In genomic region chr1:62435231-62436038, GRCh38 we compare ENCODE assay signal across 8 cellular contexts. TPM values are rescaled to one million over a fixed set of nuclear protein-coding genes. Genes with fewer than 3 reads are reported as not detected.
DNase-seq lines count a peak whose midpoint lies in the region; ATAC-seq, FAIRE-seq and TF ChIP-seq lines count a peak whose summit lies in the region.

No MANE protein-coding gene starts in this region.

- dilution Hi-C loops in endothelial cell of umbilical vein (cut with MboI; ENCODE audit: extremely low pct_ligation_motif_present, low sequenced_read_pairs) = no loop called here

- H3K9me1 ChIP-seq in endothelial cell of umbilical vein (replicated peaks; ENCODE audit: control insufficient read depth, extremely low read depth, insufficient read depth, low read length) = no peaks in the 10 kb centered on the region

- H3K4me2 ChIP-seq in endothelial cell of umbilical vein (ENCODE audit: insufficient read depth, low read length) (peak overlapping the region; percentile 54), neural cell (ENCODE audit: low read length) (peak overlapping the region; percentile 32)

- intact Hi-C loops in activated CD4-positive, alpha-beta T cell treated with anti-CD3 and anti-CD28 coated beads for 36 hours (cut with DNase I, micrococcal nuclease) = loop anchor here (1.0 to 10.0 kb wide), 14 partner anchors 252 to 1381 kb away; partner anchors contain the start of genes ALG6 (in 2 of the 2), ATG4C (in 2 of the 2), DOCK7 (in 2 of the 2) and EFCAB7 (in 1 of the 2)
- intact Hi-C loops in endothelial cell of umbilical vein (cut with micrococcal nuclease) = loop anchor here (1.0 to 5.0 kb wide), 4 partner anchors 254 to 687 kb away; no protein-coding TSS in a partner anchor

- peak overlapping the region; percentile 89 for H3K27ac ChIP-seq in endothelial cell of umbilical vein (ENCODE audit: insufficient read depth, low read depth, low read length)
- peak overlapping the region; percentile 97 for H3K27ac ChIP-seq in neural cell (ENCODE audit: low read length)

- H3K27me3 ChIP-seq in endothelial cell of umbilical vein (ENCODE audit: control insufficient read depth in 2 of 2, insufficient read depth in 2 of 2, low read length in 2 of 2) (peaks cover 0 to 7% of the 10 kb centered on the region in 2 experiments), neural cell (ENCODE audit: insufficient read depth, low read depth, low read length) (no peaks in the 10 kb centered on the region)

- H3K36me3 ChIP-seq in endothelial cell of umbilical vein (ENCODE audit: control insufficient read depth in 2 of 2, extremely low read depth in 1 of 2, insufficient read depth in 2 of 2, low read length in 2 of 2) = no peaks in the 10 kb centered on the region
- no peaks in the 10 kb centered on the region for H3K36me3 ChIP-seq in neural cell (ENCODE audit: insufficient read depth, low read length)

- H2AFZ ChIP-seq in endothelial cell of umbilical vein (ENCODE audit: low read depth, low read length) (peak overlapping the region; percentile 77), neural cell (ENCODE audit: low read depth, low read length) (peak overlapping the region; percentile 91)

- no peak for ATAC-seq in activated CD4-positive, alpha-beta T cell treated with anti-CD3 and anti-CD28 coated beads for 36 hours
- no peak for ATAC-seq in GM18511 (IDR thresholded peaks at IDR 0.05; ENCODE audit: unreplicated experiment)
- ATAC-seq in GM18861 (IDR thresholded peaks at IDR 0.05; ENCODE audit: unreplicated experiment) = no peak

- CTCF ChIA-PET in activated CD4-positive, alpha-beta T cell treated with anti-CD3 and anti-CD28 coated beads for 36 hours (lab: Charles Lee) = interaction anchor here (0.9 to 1.2 kb wide), 2 partner anchors 8 to 10 kb away, joined by 3 read pairs; no protein-coding TSS in a partner anchor
- CTCF ChIA-PET in endothelial cell of umbilical vein (lab: Charles Lee) = interaction anchor here (1.0 to 1.1 kb wide), 2 partner anchors 260 to 311 kb away, joined by 4 to 5 read pairs; no protein-coding TSS in a partner anchor

- H3K4me3 ChIP-seq in endothelial cell of umbilical vein (replicated peaks in 1 of 3; ENCODE audit: insufficient read depth in 1 of 3, low read depth in 1 of 3, low read length in 3 of 3) (peak overlapping the region; percentile 27 to 95 (median 78)), neural cell (ENCODE audit: low read length) (peak overlapping the region; percentile 90)

- H3K9ac ChIP-seq in endothelial cell of umbilical vein (replicated peaks; ENCODE audit: extremely low read depth, insufficient read depth, low read length) = peak overlapping the region; percentile 96
- peak overlapping the region; percentile 97 for H3K9ac ChIP-seq in neural cell (ENCODE audit: low read length)

- BruUV-seq in endothelial cell of umbilical vein (replicated peaks; lab: Mats Ljungman, UMichigan) = TSS peak; percentile 97

- no peaks in the 10 kb centered on the region for H3K9me3 ChIP-seq in endothelial cell of umbilical vein (replicated peaks; ENCODE audit: control insufficient read depth, insufficient read depth, low read length)
- H3K9me3 ChIP-seq in neural cell (ENCODE audit: low read length) = no peaks in the 10 kb centered on the region

- H3K4me1 Mint-ChIP-seq in activated CD4-positive, alpha-beta T cell treated with anti-CD3 and anti-CD28 coated beads for 36 hours = peaks cover 18% of the 10 kb centered on the region

- H3K4me3 Mint-ChIP-seq in activated CD4-positive, alpha-beta T cell treated with anti-CD3 and anti-CD28 coated beads for 36 hours = peak overlapping the region; percentile 89

- TF ChIP-seq CTCF in endothelial cell of umbilical vein (IDR thresholded peaks at IDR 0.05; ENCODE audit: extremely low read depth in 1 of 2, insufficient read depth in 1 of 2, low read depth in 1 of 2, low read length in 2 of 2) (no peak), neural cell (IDR thresholded peaks at IDR 0.05; ENCODE audit: poor library complexity, severe bottlenecking) (no peak)

- no peak for TF ChIP-seq POLR2A in endothelial cell of umbilical vein (IDR thresholded peaks at IDR 0.05; ENCODE audit: low read depth, low read length)

- no peak for TF ChIP-seq RAD21 in neural cell (conservative IDR thresholded peaks at IDR 0.05)

- no peaks in the 10 kb centered on the region for H3K9me2 ChIP-seq in neural cell (ENCODE audit: insufficient read depth, low read length)

- peak; percentile 12 for DNase-seq in activated CD4-positive, alpha-beta T cell treated with anti-CD3 and anti-CD28 coated beads for 36 hours
- DNase-seq in activated CD4-positive, alpha-beta T cell treated with anti-CD3 and anti-CD28 coated beads, Interleukin-2, amount 50 U/mL, for 4 hours = no peak
- DNase-seq in RKO (ENCODE audit: low spot score) = peak; percentile 49
- DNase-seq in endothelial cell of umbilical vein (ENCODE audit: low read depth, low spot score) = no peak
- no peak for DNase-seq in GM19240 (ENCODE audit: insufficient read length, low spot score)

- H3K36me3 Mint-ChIP-seq in activated CD4-positive, alpha-beta T cell treated with anti-CD3 and anti-CD28 coated beads for 36 hours (ENCODE audit: low read depth) = peaks cover 19% of the 10 kb centered on the region

- peaks cover 2% of the 10 kb centered on the region for H3K9me3 Mint-ChIP-seq in activated CD4-positive, alpha-beta T cell treated with anti-CD3 and anti-CD28 coated beads for 36 hours (ENCODE audit: low read depth)

- POLR2A ChIA-PET in activated CD4-positive, alpha-beta T cell treated with anti-CD3 and anti-CD28 coated beads for 36 hours (lab: Charles Lee) = interaction anchor here (0.7 to 1.1 kb wide), 3 partner anchors 10 to 12 kb away, joined by 3 to 4 read pairs (median 3); no protein-coding TSS in a partner anchor
- POLR2A ChIA-PET in endothelial cell of umbilical vein (lab: Charles Lee) = interaction anchor here (0.6 kb wide), 1 partner anchor 348 kb away, joined by 5 read pairs; no protein-coding TSS in a partner anchor

- peaks cover 10% of the 10 kb centered on the region for H3K4me1 ChIP-seq in endothelial cell of umbilical vein (ENCODE audit: control insufficient read depth, extremely low read depth, insufficient read depth, low read length)

- FAIRE-seq in endothelial cell of umbilical vein (lab: Jason Lieb, UNC) = no peak

- peak overlapping the region; percentile 98 for H3K27ac Mint-ChIP-seq in activated CD4-positive, alpha-beta T cell treated with anti-CD3 and anti-CD28 coated beads for 36 hours

- H3F3A ChIP-seq in neural cell (ENCODE audit: insufficient read depth, low read length, poor library complexity, severe bottlenecking) = no peaks in the 10 kb centered on the region

- H3K27me3 Mint-ChIP-seq in activated CD4-positive, alpha-beta T cell treated with anti-CD3 and anti-CD28 coated beads for 36 hours = no peaks in the 10 kb centered on the region

- H4K20me1 ChIP-seq in endothelial cell of umbilical vein (replicated peaks; ENCODE audit: control insufficient read depth, extremely low read depth, insufficient read depth, low read length) (no peaks in the 10 kb centered on the region), neural cell (ENCODE audit: insufficient read depth) (no peaks in the 10 kb centered on the region)

- H3K79me2 ChIP-seq in endothelial cell of umbilical vein (ENCODE audit: control insufficient read depth, insufficient read depth, low read length) (peaks cover 34% of the 10 kb centered on the region), neural cell (replicated peaks; ENCODE audit: insufficient read depth, low read length) (peaks cover 26% of the 10 kb centered on the region)

- no peak for TF ChIP-seq EP300 in neural cell (conservative IDR thresholded peaks at IDR 0.05; ENCODE audit: poor library complexity, severe bottlenecking)

TF ChIP-seq in endothelial cell of umbilical vein, 7 proteins besides CTCF, POLR2A, EP300 and RAD21:
- TF ChIP-seq JUN (IDR thresholded peaks at IDR 0.05; ENCODE audit: borderline replicate concordance, insufficient read depth, insufficient read length, low read depth) (no peak), EZH2 (IDR thresholded peaks at IDR 0.05; ENCODE audit: borderline replicate concordance, low read depth, low read length, severe bottlenecking) (no peak), GATA2 (IDR thresholded peaks at IDR 0.05; ENCODE audit: insufficient read depth, insufficient read length, low read depth, low read length) (no peak), FOS (IDR thresholded peaks at IDR 0.05; ENCODE audit: borderline replicate concordance, insufficient read depth, low read length) (no peak), POLR2AphosphoS5 (IDR thresholded peaks at IDR 0.05; ENCODE audit: insufficient read depth, low read depth, low read length) (no peak), MAX (IDR thresholded peaks at IDR 0.05; ENCODE audit: insufficient read depth, insufficient read length) (no peak)
TF ChIP-seq in endothelial cell of umbilical vein: peak in this region for 0.

TF ChIP-seq in neural cell, 6 proteins besides CTCF, POLR2A, EP300 and RAD21 (continues in another document):
- TF ChIP-seq POLR2AphosphoS5 (IDR thresholded peaks at IDR 0.05) = no peak
- no peak for TF ChIP-seq TAF1 (IDR thresholded peaks at IDR 0.05; ENCODE audit: low read depth)
- no peak for TF ChIP-seq EZH2 (IDR thresholded peaks at IDR 0.05; ENCODE audit: borderline replicate concordance, insufficient read depth, low read length, poor library complexity, severe bottlenecking)
- TF ChIP-seq MXI1 (conservative IDR thresholded peaks at IDR 0.05; ENCODE audit: poor library complexity, severe bottlenecking) = no peak
- no peak for TF ChIP-seq SMC3 (conservative IDR thresholded peaks at IDR 0.05; ENCODE audit: poor library complexity)

RNA-seq across cellular contexts. Expression of gene USP1, which starts 1.4 kb away (rescaled TPM):
- 10 to 100 TPM; 62.4 to 73.4 TPM for total RNA-seq in activated CD4-positive, alpha-beta T cell treated with anti-CD3 and anti-CD28 coated beads for 36 hours
- 37.8 and 38.4 TPM in 2 replicates for total RNA-seq in endothelial cell of umbilical vein
- polyA plus RNA-seq in endothelial cell of umbilical vein = 4.5 and 7.0 TPM in 2 replicates
- 9.3 and 10.6 TPM in 2 replicates for polyA plus RNA-seq in endothelial cell of umbilical vein (2011; cell fraction: cytosol; rRNA removed)
- 5.8 and 10.7 TPM in 2 replicates for polyA plus RNA-seq in endothelial cell of umbilical vein (2011; cell fraction: nucleus; rRNA removed)
- 12.3 and 28.4 TPM in 2 replicates for polyA plus RNA-seq in endothelial cell of umbilical vein (2012)
- polyA minus RNA-seq in endothelial cell of umbilical vein = 5.3 and 6.4 TPM in 2 replicates
- 37.3 TPM for polyA minus RNA-seq in endothelial cell of umbilical vein (2011; cell fraction: cytosol; rRNA and poly(A)+ RNA removed)
- 5.7 and 7.2 TPM in 2 replicates for polyA minus RNA-seq in endothelial cell of umbilical vein (2011; cell fraction: nucleus; rRNA and poly(A)+ RNA removed)
- polyA plus RNA-seq in neural cell = 20.3 and 21.2 TPM in 2 replicates
- 29.5 and 33.9 TPM in 2 replicates for polyA minus RNA-seq in neural cell

Comparison
In these comparisons a context has a peak if more than half of its experiments do, and no peak if none do; other contexts are left out.
1. DNase-seq: peak in activated CD4-positive, alpha-beta T cell treated with anti-CD3 and anti-CD28 coated beads for 36 hours (single experiment) and RKO (single experiment); none in activated CD4-positive, alpha-beta T cell treated with anti-CD3 and anti-CD28 coated beads, Interleukin-2, amount 50 U/mL, for 4 hours (0 of 2), endothelial cell of umbilical vein (single experiment) and GM19240 (single experiment).